Comparison of ENCODE assay signal across 15 cellular contexts in genomic region chr4:17082186-17082585, GRCh38.
DNase-seq lines count a peak whose midpoint lies in the region; ATAC-seq, FAIRE-seq and TF ChIP-seq lines count a peak whose summit lies in the region.
"Had no signal": no experiment of that assay in that cellular context is flagged by ENCODE, and none has a peak within 500 bp of the region (broad histone marks: within the 10 kb centered on the region; RNA-seq: fewer than 3 reads in every experiment).

No MANE protein-coding gene starts in this region.

- no peak overlapping the region for H3K27ac Mint-ChIP-seq in osteocyte (ENCODE audit: unreplicated experiment)
- no peak overlapping the region for H3K27ac Mint-ChIP-seq in activated naive CD8-positive, alpha-beta T cell treated with anti-CD3 and anti-CD28 coated beads for 36 hours
- H3K27ac Mint-ChIP-seq: CD14-positive monocyte had no signal

- no peak for FAIRE-seq in H1 (lab: Jason Lieb, UNC)

- no peak overlapping the region for H3K9ac ChIP-seq in H1 (replicated peaks in 1 of 4; ENCODE audit: extremely low read depth in 1 of 4, low read depth in 3 of 4, low read length in 3 of 4)

- H3K4ac ChIP-seq in H1 (replicated peaks; ENCODE audit: insufficient read length, low read depth, low read length): no peak overlapping the region

- no peak overlapping the region; the same call in 1 of the 2 replicates for H2BK12ac ChIP-seq in H1 (ENCODE audit: low read depth, low read length)

- H3K36me3 Mint-ChIP-seq in osteocyte (ENCODE audit: unreplicated experiment): no peaks in the 10 kb centered on the region
- no peaks in the 10 kb centered on the region for H3K36me3 Mint-ChIP-seq in activated naive CD8-positive, alpha-beta T cell treated with anti-CD3 and anti-CD28 coated beads for 36 hours
- H3K36me3 Mint-ChIP-seq: CD14-positive monocyte had no signal

- no peak overlapping the region for H3K4me2 ChIP-seq in H1 (ENCODE audit: insufficient read depth in 1 of 2, low read depth in 2 of 2, low read length in 2 of 2)

- H2BK120ac ChIP-seq in H1 (replicated peaks; ENCODE audit: low read depth, low read length): no peak overlapping the region

- no peaks in the 10 kb centered on the region for H4K20me1 ChIP-seq in H1 (replicated peaks in 1 of 2; ENCODE audit: control insufficient read depth in 1 of 2, insufficient read depth in 2 of 2, low read length in 2 of 2)

- no peaks in the 10 kb centered on the region for H3K36me3 ChIP-seq in H1 (ENCODE audit: control insufficient read depth in 2 of 4, insufficient read depth in 4 of 4, low read length in 3 of 4)

- H2BK5ac ChIP-seq in H1 (ENCODE audit: low read depth, low read length): no peak overlapping the region

- H3K79me1 ChIP-seq in H1 (ENCODE audit: low read depth, low read length): no peaks in the 10 kb centered on the region

- TF ChIP-seq CTCF in H1 (IDR thresholded peaks at IDR 0.05; ENCODE audit: control extremely low read depth in 1 of 3, insufficient read depth in 1 of 3, low read depth in 1 of 3, low read length in 3 of 3) (no peak), osteocyte (IDR thresholded peaks at IDR 0.05) (no peak)

- H2AK5ac ChIP-seq in H1 (ENCODE audit: low read depth, low read length): no peak overlapping the region

- H3K56ac ChIP-seq in H1 (replicated peaks; ENCODE audit: insufficient read length, low read depth, low read length): no peak overlapping the region

- H2BK20ac ChIP-seq in H1 (ENCODE audit: low read length): no peak overlapping the region

- no peaks in the 10 kb centered on the region for H3K23me2 ChIP-seq in H1 (ENCODE audit: low read depth, low read length)

- no peaks in the 10 kb centered on the region for H3K4me1 ChIP-seq in H1 (replicated peaks in 1 of 4; ENCODE audit: control insufficient read depth in 3 of 4, insufficient read depth in 4 of 4, low read length in 3 of 4)

- H3K9me3 ChIP-seq in H1 (ENCODE audit: insufficient read depth in 2 of 2, low read depth in 1 of 2, low read length in 1 of 2): no peaks in the 10 kb centered on the region

- H4K5ac ChIP-seq in H1 (ENCODE audit: insufficient read length, low read depth, low read length): no peak overlapping the region

- CTCF ChIA-PET in H1 (lab: Charles Lee; ENCODE audit: partially characterized antibody): interaction anchor here (1.6 to 1.9 kb wide), 3 partner anchors 18 to 242 kb away, joined by 3 to 8 read pairs (median 4); no protein-coding TSS in a partner anchor

- no peak overlapping the region for H3K14ac ChIP-seq in H1 (ENCODE audit: insufficient read length)

- no peaks in the 10 kb centered on the region for H3K9me3 Mint-ChIP-seq in osteocyte (ENCODE audit: unreplicated experiment)
- no peaks in the 10 kb centered on the region for H3K9me3 Mint-ChIP-seq in activated naive CD8-positive, alpha-beta T cell treated with anti-CD3 and anti-CD28 coated beads for 36 hours

- no peak overlapping the region for H3K4me3 Mint-ChIP-seq in osteocyte (ENCODE audit: unreplicated experiment)
- H3K4me3 Mint-ChIP-seq in activated naive CD8-positive, alpha-beta T cell treated with anti-CD3 and anti-CD28 coated beads for 36 hours: no peak overlapping the region
- H3K4me3 Mint-ChIP-seq: CD14-positive monocyte had no signal

- no peak overlapping the region for H4K91ac ChIP-seq in H1 (replicated peaks; ENCODE audit: insufficient read length, low read length)

- no peaks in the 10 kb centered on the region for H3K79me2 ChIP-seq in H1 (ENCODE audit: control insufficient read depth in 1 of 2, insufficient read depth in 2 of 2, low read length in 2 of 2)

- ATAC-seq in GM18873 (IDR thresholded peaks at IDR 0.05; ENCODE audit: low FRiP score, unreplicated experiment): no peak
- ATAC-seq: PC-3 had no signal

- TF ChIP-seq RAD21 in H1 (IDR thresholded peaks at IDR 0.05 in 1 of 2, conservative IDR thresholded peaks at IDR 0.05 in 1 of 2; ENCODE audit: low read depth in 2 of 2, low read length in 2 of 2): no peak

- no peaks in the 10 kb centered on the region for H3K27me3 Mint-ChIP-seq in osteocyte (ENCODE audit: unreplicated experiment)
- peaks cover under 1% of the 10 kb centered on the region for H3K27me3 Mint-ChIP-seq in activated naive CD8-positive, alpha-beta T cell treated with anti-CD3 and anti-CD28 coated beads for 36 hours

- WGBS in H1 (ENCODE audit: extremely low coverage in 1 of 2, insufficient coverage in 1 of 2, insufficient read length in 1 of 2, insufficient replicate concordance in 2 of 2, low coverage in 1 of 2, low lambda C conversion rate in 2 of 2, missing lambda C conversion rate in 1 of 2), 2 experiments: 89% methylated on average over 4 of the region's 4 CpGs; no CpG with 5 or more reads in 1 of the 2 experiments

- no peak overlapping the region for H3K18ac ChIP-seq in H1 (ENCODE audit: extremely low read depth, low read length)

- H3K23ac ChIP-seq in H1 (ENCODE audit: insufficient read length): no peak overlapping the region

- H4K8ac ChIP-seq in H1 (ENCODE audit: extremely low read depth, insufficient read depth, low read length): no peak overlapping the region

- DNase-seq in EH (ENCODE audit: low read depth) (peak; percentile 44), M059J (ENCODE audit: low read depth) (peak; percentile 62), H1 (ENCODE audit: low read depth in 1 of 2, low spot score in 2 of 2) (no peak), non-pigmented ciliary epithelial cell (ENCODE audit: low read depth) (peak; percentile 70), osteocyte (ENCODE audit: extremely low spot score, unreplicated experiment) (no peak)
- no peak for DNase-seq in activated naive CD8-positive, alpha-beta T cell treated with anti-CD3 and anti-CD28 coated beads for 36 hours
- DNase-seq: COR-L47, Karpas-422, NCI-H1417 treated with DMSO at 0.1 percent for 48 hours, NCI-H2081, NCI-H526, PC-3, T-helper 1 cell had no signal

- no peak overlapping the region for H3K4me3 ChIP-seq in H1 (ENCODE audit: extremely low read depth in 1 of 4, insufficient read depth in 2 of 4, low read depth in 3 of 4, low read length in 4 of 4)

- POLR2A ChIA-PET in H1 (lab: Charles Lee; ENCODE audit: partially characterized antibody): no interaction called here

- 0 out of 2 replicates have a peak overlapping the region, but pooled peaks have one; percentile 14 for H2AFZ ChIP-seq in H1 (ENCODE audit: low read length)

- H3K27me3 ChIP-seq in H1 (replicated peaks in 1 of 4; ENCODE audit: control insufficient read depth in 3 of 4, extremely low read depth in 1 of 4, insufficient read depth in 3 of 4, low read length in 3 of 4): no peaks in the 10 kb centered on the region

- no peak overlapping the region for H2BK15ac ChIP-seq in H1 (ENCODE audit: low read length)

- no peaks in the 10 kb centered on the region for H3K4me1 Mint-ChIP-seq in osteocyte (ENCODE audit: unreplicated experiment)
- H3K4me1 Mint-ChIP-seq in activated naive CD8-positive, alpha-beta T cell treated with anti-CD3 and anti-CD28 coated beads for 36 hours: no peaks in the 10 kb centered on the region
- H3K4me1 Mint-ChIP-seq: CD14-positive monocyte had no signal

- H3K27ac ChIP-seq in H1 (ENCODE audit: low read depth, low read length): no peak overlapping the region

- TF ChIP-seq EP300 in H1 (IDR thresholded peaks at IDR 0.05; ENCODE audit: borderline replicate concordance in 1 of 2, low read depth in 2 of 2, low read length in 2 of 2): no peak

- no peak for TF ChIP-seq POLR2A in H1 (IDR thresholded peaks at IDR 0.05; ENCODE audit: control extremely low read depth in 1 of 2, low read depth in 2 of 2, low read length in 2 of 2)

TF ChIP-seq in H1, 55 proteins besides CTCF, POLR2A, EP300 and RAD21:
- TF ChIP-seq BACH1 (IDR thresholded peaks at IDR 0.05; ENCODE audit: low read length) (no peak), JUND (IDR thresholded peaks at IDR 0.05; ENCODE audit: low read length) (no peak), KDM5A (IDR thresholded peaks at IDR 0.05; ENCODE audit: low read length) (no peak), EGR1 (IDR thresholded peaks at IDR 0.05; ENCODE audit: borderline replicate concordance, low read depth, low read length) (no peak), JUN (IDR thresholded peaks at IDR 0.05; ENCODE audit: low read depth, low read length) (no peak), POU5F1 (IDR thresholded peaks at IDR 0.05; ENCODE audit: low read depth, low read length) (no peak), CREB1 (IDR thresholded peaks at IDR 0.05) (no peak), USF2 (IDR thresholded peaks at IDR 0.05; ENCODE audit: low read length) (no peak)

Comparison
In these comparisons a context has a peak if more than half of its experiments do, and no peak if none do; other contexts are left out.
1. DNase-seq: peak in EH (single experiment), M059J (single experiment) and non-pigmented ciliary epithelial cell (single experiment); none in H1 (0 of 2), osteocyte (single experiment) and activated naive CD8-positive, alpha-beta T cell treated with anti-CD3 and anti-CD28 coated beads for 36 hours (single experiment).